ENCODE assay signal across 1 cellular context in genomic region chr17:61337247-61337812, GRCh38.
TF ChIP-seq lines count a peak whose summit lies in the region.

No MANE protein-coding gene starts in this region.

TF ChIP-seq in IMR-90, 13 proteins besides CTCF, POLR2A, EP300 and RAD21 (continued from another document):
- no peak for TF ChIP-seq USF2 (IDR thresholded peaks at IDR 0.05; ENCODE audit: low read depth, low read length)
- TF ChIP-seq RCOR1 (IDR thresholded peaks at IDR 0.05; ENCODE audit: insufficient replicate concordance, low read length): no peak
- TF ChIP-seq CHD1 (IDR thresholded peaks at IDR 0.05; ENCODE audit: low read depth, low read length): no peak
- TF ChIP-seq ELK1 (IDR thresholded peaks at IDR 0.05; ENCODE audit: borderline replicate concordance, low read depth, low read length): no peak
- no peak for TF ChIP-seq RFX5 (IDR thresholded peaks at IDR 0.05; ENCODE audit: low read depth, low read length)
- TF ChIP-seq MXI1 (IDR thresholded peaks at IDR 0.05; ENCODE audit: borderline replicate concordance, low read depth, low read length): no peak
